In the genomic region with DNA sequence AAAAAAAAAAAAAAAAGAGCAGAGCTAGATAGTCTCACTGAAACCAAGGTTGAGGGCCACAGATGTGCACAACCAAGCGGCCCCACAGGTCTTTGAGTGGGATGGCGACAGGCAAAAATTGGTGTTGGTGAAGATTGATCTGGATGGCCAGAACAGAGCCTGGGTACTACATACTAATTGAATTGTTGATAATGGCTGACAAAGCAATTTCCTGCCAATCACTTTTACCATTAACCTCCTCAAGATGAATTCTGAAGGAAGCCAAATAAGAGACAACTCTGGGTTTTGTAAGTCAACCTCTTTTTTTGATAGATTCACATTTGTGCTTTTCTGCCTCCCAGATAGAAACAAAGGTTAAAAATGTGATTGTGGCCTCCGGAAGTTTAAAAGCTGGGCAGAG, we compare ENCODE assay signal across 33 cellular contexts. TPM values are rescaled to one million over a fixed set of nuclear protein-coding genes. Genes with fewer than 3 reads are reported as not detected.
"Had no signal": no experiment of that assay in that cellular context is flagged by ENCODE, and none has a peak within 500 bp of the region (broad histone marks: within the 10 kb centered on the region; RNA-seq: fewer than 3 reads in every experiment).

No MANE protein-coding gene starts in this region.

- H3K4me1 ChIP-seq: colonic mucosa, esophagus squamous epithelium, gastrocnemius medialis, heart right ventricle, left lung, lower lobe of right lung had no signal

- H3K4me3 ChIP-seq: colonic mucosa, esophagus squamous epithelium, gastrocnemius medialis, heart right ventricle, left lung, lower lobe of right lung, mucosa of descending colon had no signal

- H3K4me1 Mint-ChIP-seq: mesothelial cell of epicardium, naive B cell had no signal

- H3K36me3 Mint-ChIP-seq: mesothelial cell of epicardium had no signal

- H3K27me3 ChIP-seq: colonic mucosa, gastrocnemius medialis had no signal

- ATAC-seq: effector memory CD8-positive, alpha-beta T cell; gastrocnemius medialis; heart right ventricle; left cardiac atrium; left lung; left ventricle myocardium superior; lower lobe of right lung; mucosa of descending colon had no signal

- H3K4me3 Mint-ChIP-seq: dendritic cell treated with granulocyte-macrophage colony-stimulating factor and Interleukin-4, amounts not matched to agents 40 ng/mL and 50 ng/mL, for 4 days; effector memory CD8-positive, alpha-beta T cell; mesothelial cell of epicardium; naive B cell had no signal

- H3K27ac ChIP-seq: colonic mucosa, esophagus squamous epithelium, gastrocnemius medialis, heart right ventricle, left lung, lower lobe of right lung had no signal

- H3K27ac Mint-ChIP-seq: dendritic cell treated with granulocyte-macrophage colony-stimulating factor and Interleukin-4, amounts not matched to agents 40 ng/mL and 50 ng/mL, for 4 days; effector memory CD8-positive, alpha-beta T cell; mesothelial cell of epicardium had no signal

- H3K9me3 Mint-ChIP-seq: dendritic cell treated with granulocyte-macrophage colony-stimulating factor and Interleukin-4, amounts not matched to agents 40 ng/mL and 50 ng/mL, for 4 days; effector memory CD8-positive, alpha-beta T cell had no signal

- FAIRE-seq: endothelial cell of umbilical vein, islet of Langerhans, keratinocyte had no signal

- H3K36me3 ChIP-seq: colonic mucosa, esophagus squamous epithelium, gastrocnemius medialis, heart right ventricle, left lung, lower lobe of right lung had no signal

- DNase-seq: colonic mucosa; cortex of kidney; effector CD8-positive, alpha-beta T cell; effector memory CD8-positive, alpha-beta T cell; esophagus squamous epithelium; foreskin fibroblast; foreskin melanocyte; gastrocnemius medialis; glutamatergic neuron; head of caudate nucleus; heart right ventricle; hippocampal formation; left cardiac atrium; left lung; left ventricle myocardium superior; lower lobe of right lung; mesenchymal stem cell; mucosa of descending colon; naive B cell had no signal

- H3K9me3 ChIP-seq: colonic mucosa, esophagus squamous epithelium, gastrocnemius medialis, heart right ventricle, left lung, lower lobe of right lung, mucosa of descending colon had no signal

RNA-seq across cellular contexts. Expression of gene HS3ST3B1, which starts 19.4 kb away (rescaled TPM):
- total RNA-seq: endothelial cell of umbilical vein had no signal
- polyA plus RNA-seq: endothelial cell of umbilical vein had no signal

RNA-seq across cellular contexts. Expression of gene CDRT15, which starts 44.9 kb away (rescaled TPM):
- total RNA-seq: colonic mucosa, dermis microvascular lymphatic vessel endothelial cell, endothelial cell of umbilical vein, epithelial cell of proximal tubule, esophagus squamous epithelium, gastrocnemius medialis, glomerular endothelial cell, heart right ventricle, kidney epithelial cell, left cardiac atrium, left lung, left ventricle myocardium superior, lower leg skin, lower lobe of right lung, lung microvascular endothelial cell, mesenteric fat pad, mesothelial cell of epicardium, mucosa of descending colon, myocyte had no signal
- polyA plus RNA-seq: endothelial cell of umbilical vein, esophagus, heart right ventricle, keratinocyte had no signal
